Comparison of ENCODE assay signal across 8 cellular contexts in genomic region chr11:77602385-77603105, GRCh38. TPM values are rescaled to one million over a fixed set of nuclear protein-coding genes. Genes with fewer than 3 reads are reported as not detected.
DNase-seq lines count a peak whose midpoint lies in the region; ATAC-seq and TF ChIP-seq lines count a peak whose summit lies in the region.

No MANE protein-coding gene starts in this region.

- H3F3A ChIP-seq in PC-9 (ENCODE audit: insufficient read depth, low read depth) (peaks cover 30% of the 10 kb centered on the region), neural progenitor cell (ENCODE audit: low read depth) (no peaks in the 10 kb centered on the region)

- no peak for ATAC-seq in naive thymus-derived CD4-positive, alpha-beta T cell

- H3K27ac Mint-ChIP-seq in Calu3 (ENCODE audit: unreplicated experiment) (peak overlapping the region; percentile 7), neural crest cell (ENCODE audit: unreplicated experiment) (peak overlapping the region; percentile 74), neural progenitor cell (no peak overlapping the region)
- H3K27ac Mint-ChIP-seq in naive thymus-derived CD4-positive, alpha-beta T cell, result no peak overlapping the region

- no peaks in the 10 kb centered on the region for H3K27me3 ChIP-seq in PC-9 (ENCODE audit: insufficient read depth, low read depth)
- H3K27me3 ChIP-seq in naive thymus-derived CD4-positive, alpha-beta T cell (ENCODE audit: control insufficient read depth in 2 of 2, insufficient read depth in 2 of 2, low read length in 2 of 2), result no peaks in the 10 kb centered on the region
- no peaks in the 10 kb centered on the region for H3K27me3 ChIP-seq in neural progenitor cell

- no peak for TF ChIP-seq CTCF in Calu3 (IDR thresholded peaks at IDR 0.05; ENCODE audit: unreplicated experiment)
- 0 out of 2 replicates have a peak, but pooled peaks have one; percentile 9 for TF ChIP-seq CTCF in PC-9 (conservative IDR thresholded peaks at IDR 0.05)
- no peak for TF ChIP-seq CTCF in neural crest cell (conservative IDR thresholded peaks at IDR 0.05)
- TF ChIP-seq CTCF in neural progenitor cell (IDR thresholded peaks at IDR 0.05), result no peak

- H3K4me1 Mint-ChIP-seq in Calu3 (ENCODE audit: low read depth, unreplicated experiment), result peaks cover 24% of the 10 kb centered on the region
- peaks cover 19% of the 10 kb centered on the region for H3K4me1 Mint-ChIP-seq in neural crest cell
- peaks cover 0 to 4% (median 0%) of the 10 kb centered on the region in 7 donors for H3K4me1 Mint-ChIP-seq in naive thymus-derived CD4-positive, alpha-beta T cell
- H3K4me1 Mint-ChIP-seq in neural progenitor cell, result peaks cover 15% of the 10 kb centered on the region

- no peaks in the 10 kb centered on the region for H4K20me1 ChIP-seq in PC-9 (ENCODE audit: insufficient read depth)
- H4K20me1 ChIP-seq in neural progenitor cell (ENCODE audit: low read depth), result no peaks in the 10 kb centered on the region

- H3K27ac ChIP-seq in PC-9 (peak overlapping the region; percentile 89), epithelial cell of prostate (peak overlapping the region; percentile 63), neural progenitor cell (no peak overlapping the region)
- no peak overlapping the region for H3K27ac ChIP-seq in naive thymus-derived CD4-positive, alpha-beta T cell (ENCODE audit: low read depth, low read length)

- H2AFZ ChIP-seq in PC-9, result no peak overlapping the region
- H2AFZ ChIP-seq in neural progenitor cell (replicated peaks), result no peak overlapping the region

- H3K4me3 ChIP-seq in PC-9 (no peak overlapping the region), neural progenitor cell (no peak overlapping the region)
- no peak overlapping the region for H3K4me3 ChIP-seq in naive thymus-derived CD4-positive, alpha-beta T cell (ENCODE audit: low read length)

- no peaks in the 10 kb centered on the region for H3K9me3 Mint-ChIP-seq in Calu3 (ENCODE audit: low read depth, unreplicated experiment)
- H3K9me3 Mint-ChIP-seq in neural crest cell, result no peaks in the 10 kb centered on the region
- H3K9me3 Mint-ChIP-seq in naive thymus-derived CD4-positive, alpha-beta T cell, result no peaks in the 10 kb centered on the region
- H3K9me3 Mint-ChIP-seq in neural progenitor cell, result no peaks in the 10 kb centered on the region

- peaks cover 5% of the 10 kb centered on the region for H3K36me3 Mint-ChIP-seq in Calu3 (ENCODE audit: insufficient read depth, unreplicated experiment)
- peaks cover 3% of the 10 kb centered on the region for H3K36me3 Mint-ChIP-seq in neural crest cell (ENCODE audit: low read depth)
- peaks cover 0 to 7% (median 0%) of the 10 kb centered on the region in 5 donors for H3K36me3 Mint-ChIP-seq in naive thymus-derived CD4-positive, alpha-beta T cell
- H3K36me3 Mint-ChIP-seq in neural progenitor cell, result no peaks in the 10 kb centered on the region

- no peaks in the 10 kb centered on the region for H3K9me2 ChIP-seq in PC-9 (ENCODE audit: insufficient read depth)

- H3K36me3 ChIP-seq in PC-9 (ENCODE audit: low read depth) (peaks cover 3% of the 10 kb centered on the region; the same call in 1 of the 2 replicates), neural progenitor cell (no peaks in the 10 kb centered on the region)
- peaks cover 0 to 11% (median 0%) of the 10 kb centered on the region in 3 experiments for H3K36me3 ChIP-seq in naive thymus-derived CD4-positive, alpha-beta T cell (ENCODE audit: control insufficient read depth in 2 of 3, insufficient read depth in 3 of 3, low read length in 3 of 3)

- CTCF ChIA-PET in Calu3 (lab: Charles Lee), result interaction anchor here (0.8 to 1.6 kb wide), 4 partner anchors 12 to 407 kb away, joined by 3 to 7 read pairs (median 3); no protein-coding TSS in a partner anchor
- CTCF ChIA-PET in PC-9 (lab: Charles Lee), result interaction anchor here (0.5 to 1.0 kb wide), 3 partner anchors 13 to 443 kb away, joined by 3 read pairs; partner anchors contain the start of gene AQP11
- CTCF ChIA-PET in naive thymus-derived CD4-positive, alpha-beta T cell (lab: Charles Lee), result interaction anchor here (0.6 kb wide), 1 partner anchor 15 kb away, joined by 3 read pairs; no protein-coding TSS in a partner anchor

- BruUV-seq in Calu3 (replicated peaks; lab: Mats Ljungman, UMichigan) (no TSS peak), PC-9 (replicated peaks; lab: Mats Ljungman, UMichigan) (TSS peak; percentile 95)

- H3K4me3 Mint-ChIP-seq in Calu3 (ENCODE audit: low read depth, unreplicated experiment) (no peak overlapping the region), neural crest cell (peak overlapping the region; percentile 12), neural progenitor cell (no peak overlapping the region)
- no peak overlapping the region for H3K4me3 Mint-ChIP-seq in naive thymus-derived CD4-positive, alpha-beta T cell

- H3K9me3 ChIP-seq in PC-9 (ENCODE audit: insufficient read depth, low read depth) (no peaks in the 10 kb centered on the region), neural progenitor cell (ENCODE audit: low read depth) (no peaks in the 10 kb centered on the region)
- H3K9me3 ChIP-seq in naive thymus-derived CD4-positive, alpha-beta T cell (ENCODE audit: control insufficient read depth in 2 of 3, low read length in 3 of 3), result no peaks in the 10 kb centered on the region

- H3K4me1 ChIP-seq in PC-9 (replicated peaks; ENCODE audit: insufficient read depth), result peaks cover 42% of the 10 kb centered on the region
- no peaks in the 10 kb centered on the region for H3K4me1 ChIP-seq in naive thymus-derived CD4-positive, alpha-beta T cell (ENCODE audit: control insufficient read depth in 2 of 2, insufficient read depth in 2 of 2, low read length in 2 of 2)
- H3K4me1 ChIP-seq in neural progenitor cell, result no peaks in the 10 kb centered on the region

- peak overlapping the region; percentile 55 for H3K4me2 ChIP-seq in PC-9
- no peak overlapping the region for H3K4me2 ChIP-seq in neural progenitor cell

- intact Hi-C loops in Calu3 (cut with micrococcal nuclease; ENCODE audit: unreplicated experiment) (no loop called here), PC-9 (cut with micrococcal nuclease; ENCODE audit: unreplicated experiment) (no loop called here), posterior cingulate gyrus (cut with DNase I) (no loop called here)
- intact Hi-C loops in naive thymus-derived CD4-positive, alpha-beta T cell (cut with micrococcal nuclease), result no loop called here

- no peaks in the 10 kb centered on the region for H3K27me3 Mint-ChIP-seq in Calu3 (ENCODE audit: unreplicated experiment)
- H3K27me3 Mint-ChIP-seq in neural crest cell (ENCODE audit: low read depth), result no peaks in the 10 kb centered on the region
- H3K27me3 Mint-ChIP-seq in naive thymus-derived CD4-positive, alpha-beta T cell, result no peaks in the 10 kb centered on the region
- H3K27me3 Mint-ChIP-seq in neural progenitor cell (ENCODE audit: insufficient read depth, low read depth), result no peaks in the 10 kb centered on the region

- H3K79me2 ChIP-seq in PC-9 (ENCODE audit: low read depth) (no peaks in the 10 kb centered on the region), neural progenitor cell (ENCODE audit: low read depth) (no peaks in the 10 kb centered on the region)

- POLR2A ChIA-PET in PC-9 (lab: Charles Lee; ENCODE audit: unreplicated experiment), result interaction anchor here (0.5 to 0.8 kb wide), 3 partner anchors 27 to 429 kb away, joined by 4 to 15 read pairs (median 7); no protein-coding TSS in a partner anchor
- POLR2A ChIA-PET in naive thymus-derived CD4-positive, alpha-beta T cell (lab: Charles Lee), result no interaction called here

- H3K9ac ChIP-seq in neural progenitor cell, result no peak overlapping the region

- DNase-seq in Calu3 (no peak), PC-9 (peak; percentile 21 to 99), epithelial cell of prostate (ENCODE audit: low read depth, low spot score) (peak; percentile 57), neural crest cell (ENCODE audit: low read depth, low spot score) (no peak), posterior cingulate gyrus (no peak), NCI-H2081 (lab: John Stamatoyannopoulos, UW) (no peak), neural progenitor cell (ENCODE audit: low spot score) (no peak)
- no peak for DNase-seq in naive thymus-derived CD4-positive, alpha-beta T cell

RNA-seq across cellular contexts. Expression of gene AQP11, which starts 12.8 kb away (rescaled TPM):
- total RNA-seq in Calu3 (2022) (1.2 and 1.4 TPM in 2 replicates), PC-9 (2021) (1.1 and 1.4 TPM in 2 replicates), neural crest cell (1.9 and 2.1 TPM in 2 replicates), neural progenitor cell (ENCODE audit: low replicate concordance) (0.24 and 1.1 TPM in 2 replicates)
- 1 to 10 TPM in 1 of 5 experiments, under 1 TPM in 3, not detected in 1; 0.27 to 1.1 (median 0.58) TPM for total RNA-seq in naive thymus-derived CD4-positive, alpha-beta T cell
- polyA plus RNA-seq in naive thymus-derived CD4-positive, alpha-beta T cell, result under 1 TPM; 0.84 TPM

RNA-seq across cellular contexts. Expression of gene CLNS1A, which starts 35.0 kb away (rescaled TPM):
- total RNA-seq in Calu3 (2022) (91.8 and 99.6 TPM in 2 replicates), PC-9 (2021) (190 and 232 TPM in 2 replicates), neural crest cell (163 and 167 TPM in 2 replicates), neural progenitor cell (ENCODE audit: low replicate concordance) (284 and 413 TPM in 2 replicates)
- 100 to 1,000 TPM in 4 of 5 experiments, 10 to 100 TPM in 1; 82.2 to 149 (median 113) TPM for total RNA-seq in naive thymus-derived CD4-positive, alpha-beta T cell
- 100 to 1,000 TPM; 139 to 145 TPM for polyA plus RNA-seq in naive thymus-derived CD4-positive, alpha-beta T cell

Comparison
In these comparisons a context has a peak if more than half of its experiments do, and no peak if none do; other contexts are left out.
1. DNase-seq: peak in PC-9 (2 of 2) and epithelial cell of prostate (single experiment); none in Calu3 (single experiment), neural crest cell (single experiment), posterior cingulate gyrus (0 of 10), NCI-H2081 (0 of 2), naive thymus-derived CD4-positive, alpha-beta T cell (0 of 9) and neural progenitor cell (single experiment).
2. H3K27ac Mint-ChIP-seq: peak in Calu3 (single experiment) and neural crest cell (single experiment); none in naive thymus-derived CD4-positive, alpha-beta T cell (0 of 9) and neural progenitor cell (single experiment).
3. H3K27ac ChIP-seq: peak in PC-9 (single experiment) and epithelial cell of prostate (single experiment); none in naive thymus-derived CD4-positive, alpha-beta T cell (single experiment) and neural progenitor cell (single experiment).